In the genomic region with DNA sequence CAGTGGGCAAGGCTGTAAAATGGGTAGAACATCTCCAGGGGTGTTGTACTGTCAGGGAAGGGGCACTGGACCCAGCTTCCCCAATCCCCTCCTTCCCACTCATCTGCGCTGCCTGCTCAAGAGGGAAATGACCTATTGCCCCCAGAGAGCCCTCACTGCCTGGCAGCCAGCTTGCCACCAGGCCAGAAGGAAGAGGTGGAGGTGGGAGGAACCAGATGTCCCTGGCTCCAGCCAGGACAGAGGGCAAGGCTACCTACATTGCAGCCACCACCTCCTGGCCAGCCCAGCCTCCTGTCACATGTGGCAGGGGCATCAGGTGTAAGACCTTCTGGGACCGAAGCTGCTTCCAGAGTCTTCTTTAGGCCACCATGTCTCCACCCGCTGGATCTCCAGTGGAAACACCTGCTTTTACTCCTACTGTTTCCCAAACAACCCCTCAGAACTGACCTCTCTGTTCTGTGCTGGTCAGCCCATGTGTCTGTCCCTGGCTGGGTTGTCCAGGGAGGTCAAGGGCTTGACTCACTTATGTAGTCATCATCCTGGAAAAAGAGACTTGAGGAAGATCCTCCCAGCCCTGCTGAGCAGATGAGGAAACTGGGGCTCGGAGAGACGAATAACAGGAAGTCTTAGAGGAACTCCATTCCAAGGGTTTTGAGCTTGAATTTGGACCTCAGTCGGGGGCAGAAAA, we compare ENCODE assay signal across 2 cellular contexts.
TF ChIP-seq lines count a peak whose summit lies in the region.

No MANE protein-coding gene starts in this region.

TF ChIP-seq in liver, 16 proteins besides CTCF, POLR2A, EP300 and RAD21 (continued from another document):
- TF ChIP-seq, protein P1, sequence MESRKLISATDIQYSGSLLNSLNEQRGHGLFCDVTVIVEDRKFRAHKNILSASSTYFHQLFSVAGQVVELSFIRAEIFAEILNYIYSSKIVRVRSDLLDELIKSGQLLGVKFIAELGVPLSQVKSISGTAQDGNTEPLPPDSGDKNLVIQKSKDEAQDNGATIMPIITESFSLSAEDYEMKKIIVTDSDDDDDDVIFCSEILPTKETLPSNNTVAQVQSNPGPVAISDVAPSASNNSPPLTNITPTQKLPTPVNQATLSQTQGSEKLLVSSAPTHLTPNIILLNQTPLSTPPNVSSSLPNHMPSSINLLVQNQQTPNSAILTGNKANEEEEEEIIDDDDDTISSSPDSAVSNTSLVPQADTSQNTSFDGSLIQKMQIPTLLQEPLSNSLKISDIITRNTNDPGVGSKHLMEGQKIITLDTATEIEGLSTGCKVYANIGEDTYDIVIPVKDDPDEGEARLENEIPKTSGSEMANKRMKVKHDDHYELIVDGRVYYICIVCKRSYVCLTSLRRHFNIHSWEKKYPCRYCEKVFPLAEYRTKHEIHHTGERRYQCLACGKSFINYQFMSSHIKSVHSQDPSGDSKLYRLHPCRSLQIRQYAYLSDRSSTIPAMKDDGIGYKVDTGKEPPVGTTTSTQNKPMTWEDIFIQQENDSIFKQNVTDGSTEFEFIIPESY (IDR thresholded peaks at IDR 0.05): no peak
- TF ChIP-seq NR2F2 (IDR thresholded peaks at IDR 0.05) (peak; percentile 10), JUND (IDR thresholded peaks at IDR 0.05) (peak in 1 of 2 donors; percentile 16), FOXA1 (IDR thresholded peaks at IDR 0.05) (peak; percentile 7), HNF4A (conservative IDR thresholded peaks at IDR 0.05) (peak; percentile 42 to 60), SP1 (IDR thresholded peaks at IDR 0.05) (no peak)
- TF ChIP-seq, protein P2, sequence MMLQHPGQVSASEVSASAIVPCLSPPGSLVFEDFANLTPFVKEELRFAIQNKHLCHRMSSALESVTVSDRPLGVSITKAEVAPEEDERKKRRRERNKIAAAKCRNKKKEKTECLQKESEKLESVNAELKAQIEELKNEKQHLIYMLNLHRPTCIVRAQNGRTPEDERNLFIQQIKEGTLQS (IDR thresholded peaks at IDR 0.05): no peak

TF ChIP-seq in HepG2, 621 proteins besides CTCF, POLR2A, EP300 and RAD21:
- TF ChIP-seq, protein P3, sequence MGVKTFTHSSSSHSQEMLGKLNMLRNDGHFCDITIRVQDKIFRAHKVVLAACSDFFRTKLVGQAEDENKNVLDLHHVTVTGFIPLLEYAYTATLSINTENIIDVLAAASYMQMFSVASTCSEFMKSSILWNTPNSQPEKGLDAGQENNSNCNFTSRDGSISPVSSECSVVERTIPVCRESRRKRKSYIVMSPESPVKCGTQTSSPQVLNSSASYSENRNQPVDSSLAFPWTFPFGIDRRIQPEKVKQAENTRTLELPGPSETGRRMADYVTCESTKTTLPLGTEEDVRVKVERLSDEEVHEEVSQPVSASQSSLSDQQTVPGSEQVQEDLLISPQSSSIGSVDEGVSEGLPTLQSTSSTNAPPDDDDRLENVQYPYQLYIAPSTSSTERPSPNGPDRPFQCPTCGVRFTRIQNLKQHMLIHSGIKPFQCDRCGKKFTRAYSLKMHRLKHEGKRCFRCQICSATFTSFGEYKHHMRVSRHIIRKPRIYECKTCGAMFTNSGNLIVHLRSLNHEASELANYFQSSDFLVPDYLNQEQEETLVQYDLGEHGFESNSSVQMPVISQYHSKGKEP (CRISPR knock-in tag; IDR thresholded peaks at IDR 0.05): no peak
- TF ChIP-seq PRPF4 (IDR thresholded peaks at IDR 0.05; ENCODE audit: low read depth, low read length, poor library complexity, severe bottlenecking) (no peak), TP53 (CRISPR knock-in tag; conservative IDR thresholded peaks at IDR 0.05) (no peak), ZNF234 (CRISPR knock-in tag; conservative IDR thresholded peaks at IDR 0.05) (no peak), PHB2 (IDR thresholded peaks at IDR 0.05; ENCODE audit: partially characterized antibody) (no peak), ARHGAP35 (CRISPR knock-in tag; IDR thresholded peaks at IDR 0.05; ENCODE audit: borderline replicate concordance) (no peak), SRY (CRISPR knock-in tag; IDR thresholded peaks at IDR 0.05) (no peak), IRF2 (CRISPR knock-in tag; IDR thresholded peaks at IDR 0.05) (no peak), CEBPG (CRISPR knock-in tag; IDR thresholded peaks at IDR 0.05) (no peak)
- TF ChIP-seq, protein P4, sequence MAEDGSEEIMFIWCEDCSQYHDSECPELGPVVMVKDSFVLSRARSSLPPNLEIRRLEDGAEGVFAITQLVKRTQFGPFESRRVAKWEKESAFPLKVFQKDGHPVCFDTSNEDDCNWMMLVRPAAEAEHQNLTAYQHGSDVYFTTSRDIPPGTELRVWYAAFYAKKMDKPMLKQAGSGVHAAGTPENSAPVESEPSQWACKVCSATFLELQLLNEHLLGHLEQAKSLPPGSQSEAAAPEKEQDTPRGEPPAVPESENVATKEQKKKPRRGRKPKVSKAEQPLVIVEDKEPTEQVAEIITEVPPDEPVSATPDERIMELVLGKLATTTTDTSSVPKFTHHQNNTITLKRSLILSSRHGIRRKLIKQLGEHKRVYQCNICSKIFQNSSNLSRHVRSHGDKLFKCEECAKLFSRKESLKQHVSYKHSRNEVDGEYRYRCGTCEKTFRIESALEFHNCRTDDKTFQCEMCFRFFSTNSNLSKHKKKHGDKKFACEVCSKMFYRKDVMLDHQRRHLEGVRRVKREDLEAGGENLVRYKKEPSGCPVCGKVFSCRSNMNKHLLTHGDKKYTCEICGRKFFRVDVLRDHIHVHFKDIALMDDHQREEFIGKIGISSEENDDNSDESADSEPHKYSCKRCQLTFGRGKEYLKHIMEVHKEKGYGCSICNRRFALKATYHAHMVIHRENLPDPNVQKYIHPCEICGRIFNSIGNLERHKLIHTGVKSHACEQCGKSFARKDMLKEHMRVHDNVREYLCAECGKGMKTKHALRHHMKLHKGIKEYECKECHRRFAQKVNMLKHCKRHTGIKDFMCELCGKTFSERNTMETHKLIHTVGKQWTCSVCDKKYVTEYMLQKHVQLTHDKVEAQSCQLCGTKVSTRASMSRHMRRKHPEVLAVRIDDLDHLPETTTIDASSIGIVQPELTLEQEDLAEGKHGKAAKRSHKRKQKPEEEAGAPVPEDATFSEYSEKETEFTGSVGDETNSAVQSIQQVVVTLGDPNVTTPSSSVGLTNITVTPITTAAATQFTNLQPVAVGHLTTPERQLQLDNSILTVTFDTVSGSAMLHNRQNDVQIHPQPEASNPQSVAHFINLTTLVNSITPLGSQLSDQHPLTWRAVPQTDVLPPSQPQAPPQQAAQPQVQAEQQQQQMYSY (CRISPR knock-in tag; IDR thresholded peaks at IDR 0.05): no peak
